In genomic region chr1:39901486-39902120, GRCh38 we compare ENCODE assay signal across 1 cellular context.
TF ChIP-seq lines count a peak whose summit lies in the region.

MYCL (minus strand) TSS chr1:39901917; CDS start chr1:39901434, 483 bp downstream.

TF ChIP-seq in WTC11, 78 proteins besides CTCF, POLR2A, EP300 and RAD21 (continued from another document):
- TF ChIP-seq PREB (CRISPR knock-in tag; IDR thresholded peaks at IDR 0.05; ENCODE audit: borderline replicate concordance) (no peak), FOXK1 (CRISPR knock-in tag; IDR thresholded peaks at IDR 0.05) (0 out of 2 replicates have a peak, but pooled peaks have one; percentile 10), TCF7 (CRISPR knock-in tag; IDR thresholded peaks at IDR 0.05; ENCODE audit: low read depth) (no peak), ESRRA (CRISPR knock-in tag; IDR thresholded peaks at IDR 0.05; ENCODE audit: borderline replicate concordance) (no peak), TP53 (CRISPR knock-in tag; IDR thresholded peaks at IDR 0.05) (no peak), ATF6 (CRISPR knock-in tag; IDR thresholded peaks at IDR 0.05) (no peak), KAT7 (CRISPR knock-in tag; IDR thresholded peaks at IDR 0.05; ENCODE audit: borderline replicate concordance) (peak; percentile 47; the same call in 1 of the 2 replicates), ZBTB43 (CRISPR knock-in tag; IDR thresholded peaks at IDR 0.05) (no peak), MXD4 (CRISPR knock-in tag; IDR thresholded peaks at IDR 0.05; ENCODE audit: borderline replicate concordance) (0 out of 2 replicates have a peak, but pooled peaks have one; percentile 61), EMX1 (CRISPR knock-in tag; IDR thresholded peaks at IDR 0.05) (peak; percentile 83; the same call in 1 of the 2 replicates), FOXP4 (CRISPR knock-in tag; IDR thresholded peaks at IDR 0.05) (no peak), TEAD1 (CRISPR knock-in tag; IDR thresholded peaks at IDR 0.05) (0 out of 2 replicates have a peak, but pooled peaks have one; percentile 2), USF1 (CRISPR knock-in tag; IDR thresholded peaks at IDR 0.05) (no peak), NFE2L1 (CRISPR knock-in tag; IDR thresholded peaks at IDR 0.05) (no peak), PRDM15 (CRISPR knock-in tag; IDR thresholded peaks at IDR 0.05) (no peak), ATF3 (CRISPR knock-in tag; conservative IDR thresholded peaks at IDR 0.05) (no peak), ZSCAN18 (CRISPR knock-in tag; IDR thresholded peaks at IDR 0.05) (peak; percentile 74), NR1H2 (CRISPR knock-in tag; IDR thresholded peaks at IDR 0.05) (no peak), ARID4B (CRISPR knock-in tag; IDR thresholded peaks at IDR 0.05; ENCODE audit: borderline replicate concordance) (no peak), RORB (CRISPR knock-in tag; IDR thresholded peaks at IDR 0.05) (no peak), GABPB1 (CRISPR knock-in tag; IDR thresholded peaks at IDR 0.05) (no peak), HMGXB4 (CRISPR knock-in tag; IDR thresholded peaks at IDR 0.05) (no peak), ZNF232 (CRISPR knock-in tag; IDR thresholded peaks at IDR 0.05) (no peak)
